In the genomic region with DNA sequence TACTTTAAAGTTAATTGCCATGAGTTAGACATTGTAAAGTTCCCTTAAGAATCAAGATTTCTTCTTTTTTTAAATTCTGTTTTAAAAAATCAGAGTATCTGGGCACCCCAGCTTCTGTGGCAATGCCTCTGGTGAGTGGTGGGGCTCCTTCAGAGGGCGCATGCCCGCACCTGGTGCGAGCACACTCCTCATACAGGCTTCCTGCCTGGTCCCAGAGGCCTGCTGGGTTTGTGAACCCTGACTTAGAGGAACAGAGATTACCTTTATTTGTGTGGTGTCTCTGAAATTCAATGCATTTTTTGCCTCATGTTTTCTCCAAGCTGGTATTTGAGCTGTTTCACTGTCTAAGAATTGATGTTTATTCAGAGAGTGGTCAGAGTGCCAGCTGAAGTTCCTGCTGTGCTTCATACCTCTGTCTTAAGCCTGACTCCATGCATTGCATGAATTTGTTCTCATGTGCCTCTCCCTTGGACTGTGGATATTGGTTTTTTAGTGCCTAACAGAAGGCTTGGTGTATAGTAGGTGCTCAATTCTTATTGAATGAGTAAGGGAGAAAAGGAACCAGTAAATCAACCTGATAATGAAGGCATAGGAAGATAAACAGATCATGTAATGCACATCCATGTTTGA, we compare ENCODE assay signal across 10 cellular contexts. TPM values are rescaled to one million over a fixed set of nuclear protein-coding genes. Genes with fewer than 3 reads are reported as not detected.
DNase-seq lines count a peak whose midpoint lies in the region; ATAC-seq and TF ChIP-seq lines count a peak whose summit lies in the region.
"Had no signal": no experiment of that assay in that cellular context is flagged by ENCODE, and none has a peak within 500 bp of the region (broad histone marks: within the 10 kb centered on the region; RNA-seq: fewer than 3 reads in every experiment).

No MANE protein-coding gene starts in this region.

- H3K27me3 ChIP-seq in DOHH2 (ENCODE audit: control insufficient read depth, low read length) = no peaks in the 10 kb centered on the region
- no peaks in the 10 kb centered on the region for H3K27me3 ChIP-seq in HUES48 (ENCODE audit: control insufficient read depth, insufficient read depth, low read length)
- no peaks in the 10 kb centered on the region for H3K27me3 ChIP-seq in hepatocyte

- H3K27ac ChIP-seq in DOHH2 (ENCODE audit: low read depth, low read length) (no peak overlapping the region), HUES48 (ENCODE audit: low read depth, low read length) (peak overlapping the region; percentile 15), hepatocyte (peak overlapping the region; percentile 24)

- TF ChIP-seq CTCF in DOHH2 (IDR thresholded peaks at IDR 0.05; ENCODE audit: low read depth, low read length, poor library complexity, severe bottlenecking) = no peak
- no peak for TF ChIP-seq CTCF in hepatocyte (IDR thresholded peaks at IDR 0.05; ENCODE audit: poor library complexity)

- H3K9ac ChIP-seq in HUES48 (ENCODE audit: low read depth, low read length) = no peak overlapping the region

- H4K20me1 ChIP-seq in DOHH2 (ENCODE audit: control insufficient read depth, insufficient read depth, low read depth, low read length) = no peaks in the 10 kb centered on the region
- H4K20me1 ChIP-seq in hepatocyte (ENCODE audit: insufficient read depth, poor library complexity, severe bottlenecking) = no peaks in the 10 kb centered on the region

- peak; percentile 73 for ATAC-seq in GM21737 (IDR thresholded peaks at IDR 0.05; ENCODE audit: unreplicated experiment)

- H3K9me3 ChIP-seq in DOHH2 (ENCODE audit: control insufficient read depth, insufficient read depth, low read length) (no peaks in the 10 kb centered on the region), HUES48 (ENCODE audit: control insufficient read depth, insufficient read depth, low read length) (no peaks in the 10 kb centered on the region), hepatocyte (ENCODE audit: low read depth) (no peaks in the 10 kb centered on the region)

- DNase-seq in hepatocyte (ENCODE audit: low spot score) (no peak), MV-4-11 (lab: John Stamatoyannopoulos, UW) (no peak), DMS153 (lab: John Stamatoyannopoulos, UW) (no peak), DMS 273 treated with DMSO at 0.1 percent for 48 hours (lab: John Stamatoyannopoulos, UW) (no peak)
- no peak for DNase-seq in activated T-cell treated with anti-CD3 and anti-CD28 coated beads, Interleukin-2, amount 50 U/mL, for 48 hours
- DNase-seq: activated naive CD4-positive, alpha-beta T cell treated with anti-CD3 and anti-CD28 coated beads for 36 hours; NCI-H1694 treated with DMSO at 0.1 percent for 48 hours had no signal

- WGBS in hepatocyte (ENCODE audit: low lambda C conversion rate, missing lambda C conversion rate) = 91% methylated on average over 3 of the region's 3 CpGs

- no peak overlapping the region for H2AFZ ChIP-seq in hepatocyte

- H3F3A ChIP-seq in DOHH2 (ENCODE audit: control insufficient read depth, insufficient read depth) = no peaks in the 10 kb centered on the region

- H3K4me1 ChIP-seq in DOHH2 (ENCODE audit: control insufficient read depth, low read length) = peaks cover 20% of the 10 kb centered on the region
- H3K4me1 ChIP-seq in HUES48 (ENCODE audit: control insufficient read depth, insufficient read depth, low read length) = peaks cover 73% of the 10 kb centered on the region
- H3K4me1 ChIP-seq in hepatocyte (ENCODE audit: insufficient read depth) = peaks cover 25% of the 10 kb centered on the region

- H3K4me3 ChIP-seq in DOHH2 (ENCODE audit: low read length) (0 out of 2 replicates have a peak overlapping the region, but pooled peaks have one; percentile 10), HUES48 (ENCODE audit: low read depth, low read length) (no peak overlapping the region), hepatocyte (no peak overlapping the region)

- H3K79me2 ChIP-seq in DOHH2 (ENCODE audit: control insufficient read depth, low read length) (peaks cover 93% of the 10 kb centered on the region), hepatocyte (peaks cover 82% of the 10 kb centered on the region)

- H3K9me2 ChIP-seq in DOHH2 (replicated peaks; ENCODE audit: control insufficient read depth, low read length) (no peaks in the 10 kb centered on the region), hepatocyte (replicated peaks; ENCODE audit: insufficient read depth) (no peaks in the 10 kb centered on the region)

- no peaks in the 10 kb centered on the region for H3K36me3 ChIP-seq in DOHH2 (ENCODE audit: control insufficient read depth, low read length)
- no peaks in the 10 kb centered on the region for H3K36me3 ChIP-seq in HUES48 (ENCODE audit: control insufficient read depth, insufficient read depth, low read length)
- no peaks in the 10 kb centered on the region for H3K36me3 ChIP-seq in hepatocyte (replicated peaks; ENCODE audit: insufficient read depth, low read depth)

- H3K4me2 ChIP-seq in DOHH2 (ENCODE audit: low read length) (peak overlapping the region; percentile 32), hepatocyte (no peak overlapping the region)

RNA-seq across cellular contexts. Expression of gene PHLPP1, which starts 28.9 kb away (rescaled TPM):
- total RNA-seq in hepatocyte = 12.6 and 14.3 TPM in 2 replicates
- polyA plus RNA-seq in hepatocyte = 7.3 and 7.4 TPM in 2 replicates
